In genomic region chr22:30606455-30607299, GRCh38 we compare ENCODE assay signal across 8 cellular contexts. TPM values are rescaled to one million over a fixed set of nuclear protein-coding genes. Genes with fewer than 3 reads are reported as not detected.
DNase-seq lines count a peak whose midpoint lies in the region; ATAC-seq and TF ChIP-seq lines count a peak whose summit lies in the region.

TSS of gene TCN2 (plus strand) at chr22:30607174. CDS start at chr22:30607332, 158 bp downstream.

- TF ChIP-seq POLR2A in GM19099 (IDR thresholded peaks at IDR 0.05; ENCODE audit: extremely low read depth, insufficient read length, low read depth), result peak; percentile 56
- TF ChIP-seq POLR2A in right lobe of liver (IDR thresholded peaks at IDR 0.05), result peak; percentile 42

- H3K4me3 Mint-ChIP-seq in effector memory CD8-positive, alpha-beta T cell, result peak within 1 kb of the TSS; percentile 69 to 92

- peaks cover 0 to 3% (median 0%) of the 10 kb centered on the region in 4 donors for H3K36me3 ChIP-seq in right lobe of liver

- TF ChIP-seq CTCF in AG09309 (IDR thresholded peaks at IDR 0.05; ENCODE audit: control insufficient read depth, insufficient read depth, low read depth, low read length, missing control alignments), result no peak
- TF ChIP-seq CTCF in WI38 (IDR thresholded peaks at IDR 0.05; ENCODE audit: low read depth, low read length), result no peak
- peak in 2 of 4 donors; percentile 7 to 8 for TF ChIP-seq CTCF in right lobe of liver (IDR thresholded peaks at IDR 0.05)

- peaks cover 0 to 16% (median 5%) of the 10 kb centered on the region in 4 donors for H3K4me1 ChIP-seq in right lobe of liver

- no peaks in the 10 kb centered on the region for H3K36me3 Mint-ChIP-seq in effector memory CD8-positive, alpha-beta T cell (ENCODE audit: insufficient read depth)

- intact Hi-C loops in right lobe of liver (cut with DNase I), result no loop called here

- ATAC-seq in effector memory CD8-positive, alpha-beta T cell (replicated peaks), result peak; percentile 70
- ATAC-seq in right lobe of liver, result peak; percentile 80 to 87 (median 84)

- no peak for DNase-seq in AG09309 (ENCODE audit: low read depth)
- peak; percentile 81 for DNase-seq in NCI-H146 (lab: John Stamatoyannopoulos, UW)
- no peak for DNase-seq in effector memory CD8-positive, alpha-beta T cell
- peak; percentile 73 to 84 (median 82) for DNase-seq in right lobe of liver
- peak; percentile 26 to 32 for DNase-seq in stimulated activated CD4-positive, alpha-beta T cell treated with anti-CD3 and anti-CD28 coated beads, Interleukin-2, amount 100 ng/mL, for 48 hours
- DNase-seq in NCI-H128 (lab: John Stamatoyannopoulos, UW; ENCODE audit: unreplicated experiment), result no peak

- peak within 1 kb of the TSS; percentile 17 to 87 for H3K27ac Mint-ChIP-seq in effector memory CD8-positive, alpha-beta T cell

- H3K9me3 Mint-ChIP-seq in effector memory CD8-positive, alpha-beta T cell, result no peaks in the 10 kb centered on the region

- peaks cover 12 to 15% of the 10 kb centered on the region in 2 donors for H3K4me1 Mint-ChIP-seq in effector memory CD8-positive, alpha-beta T cell (ENCODE audit: low read depth in 2 of 2)

- 0% methylated on average over 16 of the region's 24 CpGs for WGBS in right lobe of liver (ENCODE audit: insufficient coverage, low coverage, low lambda C conversion rate, missing lambda C conversion rate)

- H3K27me3 ChIP-seq in right lobe of liver, result no peaks in the 10 kb centered on the region

- H3K4me3 ChIP-seq in AG09309 (ENCODE audit: control insufficient read depth, low read depth, low read length), result peak within 1 kb of the TSS; percentile 69
- peak within 1 kb of the TSS; percentile 51 for H3K4me3 ChIP-seq in WI38 (ENCODE audit: low read depth, low read length)
- peak within 1 kb of the TSS; percentile 61 to 77 (median 69) for H3K4me3 ChIP-seq in right lobe of liver

- H3K27ac ChIP-seq in right lobe of liver, result peak within 1 kb of the TSS; percentile 63 to 71 (median 67)

- H3K27me3 Mint-ChIP-seq in effector memory CD8-positive, alpha-beta T cell, result peaks cover 6 to 17% of the 10 kb centered on the region in 2 donors

- H3K9me3 ChIP-seq in right lobe of liver, result no peaks in the 10 kb centered on the region

RNA-seq across cellular contexts. Expression of gene TCN2, which starts in this region (rescaled TPM):
- total RNA-seq in right lobe of liver, result 10 to 100 TPM in 5 of 6 experiments, 1 to 10 TPM in 1; 8.9 to 14.6 (median 12.8) TPM

Comparison
In these comparisons a context has a peak if more than half of its experiments do, and no peak if none do; other contexts are left out.
1. DNase-seq: peak in NCI-H146 (single experiment), right lobe of liver (3 of 3) and stimulated activated CD4-positive, alpha-beta T cell treated with anti-CD3 and anti-CD28 coated beads, Interleukin-2, amount 100 ng/mL, for 48 hours (2 of 2); none in AG09309 (single experiment), effector memory CD8-positive, alpha-beta T cell (0 of 3) and NCI-H128 (single experiment).
2. Peak in every context shown above with its lines, with median percentiles within 50 percentile points of each other: H3K4me3 ChIP-seq.